In the genomic region with DNA sequence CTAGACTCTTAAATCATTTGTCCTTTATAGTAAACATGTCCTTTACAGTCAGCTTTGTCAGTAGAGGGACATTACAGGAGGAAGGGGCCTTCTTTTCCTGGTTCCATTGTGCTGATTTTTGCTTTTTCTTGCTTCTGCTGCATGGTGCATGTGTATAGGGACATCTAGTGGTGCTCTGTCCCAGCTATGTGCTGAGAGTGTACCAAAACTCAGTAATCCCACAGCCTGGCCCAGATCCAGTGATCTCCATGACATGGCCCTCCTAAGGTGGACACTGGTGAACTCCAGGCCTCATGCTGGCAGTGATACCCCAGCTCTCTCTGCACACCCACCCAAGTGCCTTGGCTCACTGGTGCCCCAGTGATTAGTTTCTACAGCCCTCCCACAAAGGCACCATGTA, we compare ENCODE assay signal across 8 cellular contexts. TPM values are rescaled to one million over a fixed set of nuclear protein-coding genes. Genes with fewer than 3 reads are reported as not detected.
DNase-seq lines count a peak whose midpoint lies in the region; ATAC-seq lines count a peak whose summit lies in the region.

No MANE protein-coding gene starts in this region.

- H3K36me3 ChIP-seq in adipocyte (ENCODE audit: control insufficient read depth, insufficient read depth, low read length, severe bottlenecking) (no peaks in the 10 kb centered on the region), aorta (ENCODE audit: control insufficient read depth in 1 of 2, insufficient read depth in 2 of 2, low read length in 1 of 2) (no peaks in the 10 kb centered on the region)

- H3K4me3 ChIP-seq in adipocyte (ENCODE audit: low read length) (no peak overlapping the region), aorta (ENCODE audit: low read length in 2 of 2) (no peak overlapping the region)

- intact Hi-C loops in aorta (cut with DNase I), result no loop called here

- H3K9me3 ChIP-seq in adipocyte (ENCODE audit: control insufficient read depth, low read length) (no peaks in the 10 kb centered on the region), aorta (ENCODE audit: control insufficient read depth, low read length) (no peaks in the 10 kb centered on the region)

- no peak for ATAC-seq in GM21723 (IDR thresholded peaks at IDR 0.05; ENCODE audit: unreplicated experiment)
- no peak for ATAC-seq in aorta (ENCODE audit: low FRiP score)
- no peak for ATAC-seq in GM21576 (IDR thresholded peaks at IDR 0.05; ENCODE audit: unreplicated experiment)

- no peak overlapping the region for H3K27ac ChIP-seq in aorta (ENCODE audit: low read depth in 1 of 2, low read length in 2 of 2)

- H3K4me1 ChIP-seq in adipocyte (ENCODE audit: control insufficient read depth, insufficient read depth, low read length) (no peaks in the 10 kb centered on the region), aorta (ENCODE audit: control insufficient read depth in 1 of 2, insufficient read depth in 2 of 2, low read length in 2 of 2) (no peaks in the 10 kb centered on the region)

- no peak overlapping the region for H3K9ac ChIP-seq in adipocyte (ENCODE audit: low read length)

- H3K27me3 ChIP-seq in adipocyte (replicated peaks; ENCODE audit: control insufficient read depth, insufficient read depth, low read length) (peaks cover 3% of the 10 kb centered on the region), aorta (ENCODE audit: control insufficient read depth in 1 of 2, insufficient read depth in 2 of 2, low read length in 1 of 2) (no peaks in the 10 kb centered on the region)

- DNase-seq in CD1c-positive myeloid dendritic cell (ENCODE audit: extremely low spot score), result peak; percentile 11
- DNase-seq in H4 (ENCODE audit: low spot score), result peak; percentile 11
- peak; percentile 47 for DNase-seq in adipocyte (ENCODE audit: low read depth)
- DNase-seq in left kidney (ENCODE audit: low read depth, low spot score), result peak; percentile 0
- DNase-seq in putamen (ENCODE audit: low spot score), result no peak
- no peak for DNase-seq in aorta

RNA-seq across cellular contexts. Expression of gene MAGEB17, which starts 45.2 kb away (rescaled TPM):
- not detected in 2 replicates for total RNA-seq in H4 (2014; rRNA removed; shearing (Covaris generic))
- total RNA-seq in aorta, result not detected
- polyA plus RNA-seq in aorta, result not detected

Comparison
In these comparisons a context has a peak if more than half of its experiments do, and no peak if none do; other contexts are left out.
1. DNase-seq: peak in CD1c-positive myeloid dendritic cell (single experiment), H4 (single experiment), adipocyte (single experiment) and left kidney (single experiment); none in putamen (single experiment) and aorta (0 of 2).